ENCODE assay signal across 8 cellular contexts in the genomic region with DNA sequence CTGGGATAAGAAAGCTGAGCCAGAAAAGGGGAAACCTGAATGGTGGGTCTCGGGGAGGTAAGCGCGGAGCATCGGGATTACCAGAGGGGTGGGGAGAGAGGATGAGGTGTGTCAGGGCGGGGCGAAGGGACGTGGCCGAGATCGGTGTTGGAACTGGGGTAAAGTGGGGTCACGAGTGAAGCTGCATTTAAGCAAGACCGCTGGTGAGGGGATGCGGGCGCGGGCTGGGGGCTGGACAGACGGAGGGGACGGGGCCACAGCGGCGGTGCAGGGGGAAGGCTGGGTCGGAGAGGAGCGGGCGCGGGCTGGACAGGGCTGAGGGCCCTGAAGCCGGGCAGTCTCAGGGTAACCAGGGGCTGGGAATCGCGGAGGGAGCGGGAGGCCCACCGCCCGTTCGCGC. TPM values are rescaled to one million over a fixed set of nuclear protein-coding genes. Genes with fewer than 3 reads are reported as not detected.
DNase-seq lines count a peak whose midpoint lies in the region; ATAC-seq and TF ChIP-seq lines count a peak whose summit lies in the region.
"Not testable (repeated sequence)": the region's sequence is repeated elsewhere in the genome, so short reads cannot be mapped to it uniquely, and the experiment has no call there.

No MANE protein-coding gene starts in this region.

- H3K27me3 ChIP-seq in layer of hippocampus (ENCODE audit: control insufficient read depth, insufficient read depth, low read length); rectal smooth muscle tissue (ENCODE audit: control insufficient read depth, insufficient read depth, low read length): not testable (repeated sequence)

- TF ChIP-seq CTCF in endothelial cell (IDR thresholded peaks at IDR 0.05; ENCODE audit: unreplicated experiment), result not testable (repeated sequence)

- H3K4me1 Mint-ChIP-seq in activated T-helper 1 cell treated with anti-CD3 and anti-CD28 coated beads, Interleukin-12 subunit alpha, Interleukin-12 subunit beta, Interleukin-2, Interleukin-4 antibody, amounts not matched to agents 30 ng/mL and 10 ng/mL and 1 ng/mL, durations not matched to agents 14 hours and 24 hours and 36 hours (ENCODE audit: low read depth), result peaks cover 27% of the 10 kb centered on the region
- H3K4me1 Mint-ChIP-seq in endothelial cell (ENCODE audit: unreplicated experiment), result peaks cover 13% of the 10 kb centered on the region

- not testable (repeated sequence) for H3K9me3 Mint-ChIP-seq in activated T-helper 1 cell treated with anti-CD3 and anti-CD28 coated beads, Interleukin-12 subunit alpha, Interleukin-12 subunit beta, Interleukin-2, Interleukin-4 antibody, amounts not matched to agents 30 ng/mL and 10 ng/mL and 1 ng/mL, durations not matched to agents 14 hours and 24 hours and 36 hours; endothelial cell (ENCODE audit: unreplicated experiment)

- H3K36me3 ChIP-seq in rectal smooth muscle tissue (ENCODE audit: control insufficient read depth, insufficient read depth, low read length), result not testable (repeated sequence)

- not testable (repeated sequence) for H3K36me3 Mint-ChIP-seq in activated T-helper 1 cell treated with anti-CD3 and anti-CD28 coated beads, Interleukin-12 subunit alpha, Interleukin-12 subunit beta, Interleukin-2, Interleukin-4 antibody, amounts not matched to agents 30 ng/mL and 10 ng/mL and 1 ng/mL, durations not matched to agents 14 hours and 24 hours and 36 hours (ENCODE audit: low read depth); endothelial cell (ENCODE audit: low read depth, unreplicated experiment)

- peak overlapping the region; percentile 81 for H3K27ac Mint-ChIP-seq in activated T-helper 1 cell treated with anti-CD3 and anti-CD28 coated beads, Interleukin-12 subunit alpha, Interleukin-12 subunit beta, Interleukin-2, Interleukin-4 antibody, amounts not matched to agents 30 ng/mL and 10 ng/mL and 1 ng/mL, durations not matched to agents 14 hours and 24 hours and 36 hours
- peak overlapping the region; percentile 68 for H3K27ac Mint-ChIP-seq in endothelial cell (ENCODE audit: unreplicated experiment)

- ATAC-seq in GM18870 (IDR thresholded peaks at IDR 0.05; ENCODE audit: unreplicated experiment) (peak; percentile 23), HG02798 (IDR thresholded peaks at IDR 0.05; ENCODE audit: poor library complexity, unreplicated experiment) (peak; percentile 30)

- peak overlapping the region; percentile 90 for H3K4me3 Mint-ChIP-seq in activated T-helper 1 cell treated with anti-CD3 and anti-CD28 coated beads, Interleukin-12 subunit alpha, Interleukin-12 subunit beta, Interleukin-2, Interleukin-4 antibody, amounts not matched to agents 30 ng/mL and 10 ng/mL and 1 ng/mL, durations not matched to agents 14 hours and 24 hours and 36 hours
- H3K4me3 Mint-ChIP-seq in endothelial cell (ENCODE audit: unreplicated experiment), result peak overlapping the region; percentile 91

- H3K27ac ChIP-seq in layer of hippocampus (ENCODE audit: low read depth, low read length) (peak overlapping the region; percentile 65), rectal smooth muscle tissue (ENCODE audit: low read depth, low read length) (peak overlapping the region; percentile 58)

- DNase-seq in AG08396 (ENCODE audit: low spot score), result peak; percentile 3
- peak; percentile 36 for DNase-seq in NAMALWA (ENCODE audit: low spot score)
- peak; percentile 4 for DNase-seq in activated T-helper 1 cell treated with anti-CD3 and anti-CD28 coated beads, Interleukin-12 subunit alpha, Interleukin-12 subunit beta, Interleukin-2, Interleukin-4 antibody, amounts not matched to agents 30 ng/mL and 10 ng/mL and 1 ng/mL, durations not matched to agents 14 hours and 24 hours and 36 hours (ENCODE audit: low spot score)
- not testable (repeated sequence) for DNase-seq in endothelial cell (ENCODE audit: low spot score)

- H3K9ac ChIP-seq in rectal smooth muscle tissue (ENCODE audit: low read length), result peak overlapping the region; percentile 21

- intact Hi-C loops in activated T-helper 1 cell treated with anti-CD3 and anti-CD28 coated beads, Interleukin-12 subunit alpha, Interleukin-12 subunit beta, Interleukin-2, Interleukin-4 antibody, amounts not matched to agents 30 ng/mL and 10 ng/mL and 1 ng/mL, durations not matched to agents 14 hours and 24 hours and 36 hours (cut with micrococcal nuclease), result loop anchor here (10.0 kb wide), 1 partner anchor 65 kb away; no protein-coding TSS in a partner anchor

- H3K4me3 ChIP-seq in rectal smooth muscle tissue (ENCODE audit: low read length), result peak overlapping the region; percentile 64

- H3K27me3 Mint-ChIP-seq in activated T-helper 1 cell treated with anti-CD3 and anti-CD28 coated beads, Interleukin-12 subunit alpha, Interleukin-12 subunit beta, Interleukin-2, Interleukin-4 antibody, amounts not matched to agents 30 ng/mL and 10 ng/mL and 1 ng/mL, durations not matched to agents 14 hours and 24 hours and 36 hours (ENCODE audit: insufficient read depth); endothelial cell (ENCODE audit: unreplicated experiment): not testable (repeated sequence)

- H3K4me1 ChIP-seq in rectal smooth muscle tissue (ENCODE audit: control insufficient read depth, insufficient read depth, low read length), result not testable (repeated sequence)

RNA-seq across cellular contexts. Expression of a gene that starts 0.3 kb away (rescaled TPM):
- total RNA-seq in activated T-helper 1 cell treated with anti-CD3 and anti-CD28 coated beads, Interleukin-12 subunit alpha, Interleukin-12 subunit beta, Interleukin-2, Interleukin-4 antibody, amounts not matched to agents 30 ng/mL and 10 ng/mL and 1 ng/mL, durations not matched to agents 14 hours and 24 hours and 36 hours, result 35.6 and 42.6 TPM in 2 replicates
- 46.6 TPM for total RNA-seq in endothelial cell (ENCODE audit: unreplicated experiment)

RNA-seq across cellular contexts. Expression of a gene that starts 57.5 kb away (rescaled TPM):
- total RNA-seq in activated T-helper 1 cell treated with anti-CD3 and anti-CD28 coated beads, Interleukin-12 subunit alpha, Interleukin-12 subunit beta, Interleukin-2, Interleukin-4 antibody, amounts not matched to agents 30 ng/mL and 10 ng/mL and 1 ng/mL, durations not matched to agents 14 hours and 24 hours and 36 hours, result 47.9 and 59.1 TPM in 2 replicates
- total RNA-seq in endothelial cell (ENCODE audit: unreplicated experiment), result 155 TPM
